Comparison of ENCODE assay signal across 15 cellular contexts in the genomic region with DNA sequence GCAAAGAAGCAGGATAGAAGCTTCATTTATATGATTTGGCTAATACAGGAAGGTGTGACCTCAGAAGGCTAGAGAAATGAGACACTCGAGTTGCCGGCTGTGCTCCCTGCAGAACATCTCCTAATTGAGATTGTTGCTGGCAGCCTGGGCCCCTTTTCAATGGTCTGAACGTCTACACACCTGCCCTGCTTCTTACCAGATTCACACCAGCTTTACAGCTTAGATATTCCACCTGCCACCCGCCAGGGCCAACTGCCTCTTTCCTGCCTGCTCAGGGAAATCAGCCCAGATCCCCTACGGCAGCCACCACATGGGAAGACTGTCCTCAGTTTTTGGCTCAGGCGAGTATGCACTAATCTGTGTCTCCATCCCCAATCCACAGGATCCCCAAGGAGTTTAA.
"Had no signal": no experiment of that assay in that cellular context is flagged by ENCODE, and none has a peak within 500 bp of the region (broad histone marks: within the 10 kb centered on the region; RNA-seq: fewer than 3 reads in every experiment).

No MANE protein-coding gene starts in this region.

- H3K9me3 ChIP-seq: lower lobe of right lung, right atrium auricular region, thyroid gland, uterus had no signal

- DNase-seq: activated CD4-positive, alpha-beta T cell treated with anti-CD3 and anti-CD28 coated beads, Interleukin-2, amount 50 U/mL, for 4 hours; activated CD4-positive, CD25-positive, alpha-beta regulatory T cell treated with anti-CD3 and anti-CD28 coated beads, Interleukin-2, amount 50 U/mL, for 72 hours; activated naive CD4-positive, alpha-beta T cell treated with anti-CD3 and anti-CD28 coated beads for 36 hours; activated naive CD8-positive, alpha-beta T cell treated with anti-CD3 and anti-CD28 coated beads, Interleukin-2, amount 50 U/mL, for 24 hours; activated T-cell treated with anti-CD3 and anti-CD28 coated beads for 4 hours; aorta; dermis blood vessel endothelial cell; left cardiac atrium; lower lobe of right lung; nephron progenitor cell; occipital lobe; stimulated activated CD4-positive, alpha-beta T cell treated with anti-CD3 and anti-CD28 coated beads, Interleukin-2, amount 100 ng/mL, for 48 hours; thyroid gland; uterus had no signal

- H3K4me3 ChIP-seq: lower lobe of right lung, right atrium auricular region, thyroid gland, uterus had no signal

- H3K4me1 ChIP-seq: lower lobe of right lung, right atrium auricular region, thyroid gland, uterus had no signal

- H3K36me3 ChIP-seq: lower lobe of right lung, right atrium auricular region, thyroid gland, uterus had no signal

- H3K27me3 ChIP-seq: right atrium auricular region, thyroid gland, uterus had no signal

- H3K27ac ChIP-seq: lower lobe of right lung, right atrium auricular region, thyroid gland, uterus had no signal
